Comparison of ENCODE assay signal across 8 cellular contexts in the genomic region with DNA sequence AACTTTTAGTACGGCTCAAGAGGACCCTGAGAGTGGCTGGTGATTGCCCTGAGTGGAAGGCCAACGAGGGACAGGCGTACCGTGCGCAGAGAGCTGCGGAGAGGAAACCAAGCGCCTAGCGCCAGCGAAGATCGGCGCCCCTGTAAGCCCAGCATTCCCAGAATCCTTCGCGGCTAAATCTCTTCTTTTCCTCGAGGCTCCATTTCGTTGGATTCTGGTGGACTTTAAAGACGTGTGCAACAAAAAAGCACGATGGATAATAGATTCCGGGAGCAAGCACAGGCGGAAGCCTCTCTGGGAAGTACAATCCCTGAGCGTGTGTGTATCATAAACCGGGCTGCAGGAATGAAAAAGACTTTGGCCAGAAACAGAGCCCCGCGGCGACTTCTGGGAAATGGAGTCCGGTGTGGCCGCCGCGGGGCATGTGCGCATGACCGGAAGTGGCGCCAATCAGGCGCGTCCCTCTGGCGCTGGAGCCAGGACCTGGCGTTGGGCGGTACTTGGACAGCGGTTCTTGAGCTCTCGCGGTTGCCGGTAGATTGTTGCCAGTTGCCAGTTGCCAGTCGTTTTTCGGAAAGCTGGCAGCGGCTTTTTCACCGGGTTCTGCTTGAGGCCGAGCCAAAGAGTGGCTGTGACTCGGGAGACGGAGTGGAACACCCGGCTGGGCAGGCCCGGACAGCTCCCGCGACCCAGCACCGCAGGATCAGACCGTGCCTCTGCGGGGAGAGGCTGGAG. TPM values are rescaled to one million over a fixed set of nuclear protein-coding genes. Genes with fewer than 3 reads are reported as not detected.
DNase-seq lines count a peak whose midpoint lies in the region; ATAC-seq and TF ChIP-seq lines count a peak whose summit lies in the region.

A gene (plus strand): TSS at position 449 of the 735 bp plus-strand sequence. CDS start 406 bp downstream, outside the sequence.

- H3K9me2 ChIP-seq in PC-9 (ENCODE audit: insufficient read depth): no peaks in the 10 kb centered on the region

- H3K4me3 ChIP-seq in PC-9: peak within 1 kb of the TSS; percentile 85

- 0 out of 2 replicates have a peak, but pooled peaks cover 3% of the 10 kb centered on the region for H3F3A ChIP-seq in PC-9 (ENCODE audit: insufficient read depth, low read depth)

- DNase-seq in DMS53 treated with DMSO at 0.1 percent for 48 hours (lab: John Stamatoyannopoulos, UW; ENCODE audit: unreplicated experiment) (peak; percentile 88), KG1 (lab: John Stamatoyannopoulos, UW) (peak; percentile 82), PC-9 (peak; percentile 78 to 95), activated T-cell treated with anti-CD3 and anti-CD28 coated beads for 48 hours (ENCODE audit: low read depth) (peak; percentile 92), erythroblast (lab: John Stamatoyannopoulos, UW) (peak; percentile 96), mucosa of gallbladder (ENCODE audit: low spot score) (peak; percentile 95)
- DNase-seq in stimulated activated CD8-positive, alpha-beta memory T cell treated with anti-CD3 and anti-CD28 coated beads, Interleukin-4, amount 100 ng/mL, for 1 hour (ENCODE audit: low read depth in 2 of 2, low spot score in 1 of 2): peak; percentile 76 to 85

- intact Hi-C loops in PC-9 (cut with micrococcal nuclease; ENCODE audit: unreplicated experiment): loop anchor here (2.0 kb wide), 1 partner anchor 27 kb away; a partner anchor contains a TSS

- TF ChIP-seq CTCF in PC-9 (conservative IDR thresholded peaks at IDR 0.05): no peak

- H3K79me2 ChIP-seq in PC-9 (ENCODE audit: low read depth): peaks cover 52% of the 10 kb centered on the region

- H3K4me2 ChIP-seq in PC-9: peak within 1 kb of the TSS; percentile 97

- ATAC-seq in GM21737 (IDR thresholded peaks at IDR 0.05; ENCODE audit: unreplicated experiment): peak; percentile 70

- CTCF ChIA-PET in PC-9 (lab: Charles Lee): interaction anchor here (0.5 kb wide), 1 partner anchor 225 kb away, joined by 4 read pairs; no protein-coding TSS in a partner anchor

- no peaks in the 10 kb centered on the region for H4K20me1 ChIP-seq in PC-9 (ENCODE audit: insufficient read depth)

- peak within 1 kb of the TSS; percentile 42 for H3K27ac ChIP-seq in PC-9

- H3K4me1 ChIP-seq in PC-9 (replicated peaks; ENCODE audit: insufficient read depth): peaks cover 17% of the 10 kb centered on the region

- no peaks in the 10 kb centered on the region for H3K9me3 ChIP-seq in PC-9 (ENCODE audit: insufficient read depth, low read depth)

- POLR2A ChIA-PET in PC-9 (lab: Charles Lee; ENCODE audit: unreplicated experiment): interaction anchor here (0.5 to 1.1 kb wide), 13 partner anchors 20 to 317 kb away, joined by 3 to 18 read pairs (median 4); a partner anchor contains a TSS

- peak within 1 kb of the TSS; percentile 93 for H2AFZ ChIP-seq in PC-9

- no TSS peak for BruUV-seq in PC-9 (replicated peaks; lab: Mats Ljungman, UMichigan)

- H3K36me3 ChIP-seq in PC-9 (ENCODE audit: low read depth): 0 out of 2 replicates have a peak, but pooled peaks cover 4% of the 10 kb centered on the region

- no peaks in the 10 kb centered on the region for H3K27me3 ChIP-seq in PC-9 (ENCODE audit: insufficient read depth, low read depth)

- peak; percentile 78 for TF ChIP-seq POLR2A in erythroblast (IDR thresholded peaks at IDR 0.05; ENCODE audit: low read length)

RNA-seq across cellular contexts. Expression of the gene that starts here (rescaled TPM):
- total RNA-seq in PC-9 (2021): 5.5 and 5.8 TPM in 2 replicates
- total RNA-seq in mucosa of gallbladder: 7.6 TPM

Comparison
In these comparisons a context has a peak if more than half of its experiments do, and no peak if none do; other contexts are left out.
1. Peak in every context shown above with its lines: DNase-seq, ATAC-seq, H3K4me3 ChIP-seq and H3K27ac ChIP-seq.